ENCODE assay signal across 8 cellular contexts in the genomic region with DNA sequence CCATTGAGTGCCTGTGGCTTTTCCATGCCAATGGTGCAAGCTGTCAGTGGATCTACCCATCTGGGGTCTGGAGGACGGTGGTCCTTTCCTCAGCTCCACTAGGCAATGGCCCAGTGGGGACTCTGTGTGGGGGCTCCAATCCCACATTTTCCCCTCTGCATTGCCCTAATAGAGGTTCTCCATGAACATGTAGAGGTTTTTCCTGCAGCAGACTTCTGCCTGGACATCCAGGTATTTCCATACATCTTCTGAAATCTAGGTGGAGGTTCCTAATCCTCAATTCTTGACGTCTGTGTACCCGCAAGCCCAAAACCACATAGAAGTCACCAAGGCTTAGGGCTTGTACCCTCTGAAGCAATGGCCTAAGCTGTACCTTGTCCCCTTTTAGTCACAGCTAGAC.
"Had no signal": no experiment of that assay in that cellular context is flagged by ENCODE, and none has a peak within 500 bp of the region (broad histone marks: within the 10 kb centered on the region; RNA-seq: fewer than 3 reads in every experiment).

No MANE protein-coding gene starts in this region.

- ATAC-seq: GM12878 had no signal

- H3K4me3 ChIP-seq: GM12878 had no signal

- DNase-seq: GDM1, GF-D8 had no signal

- FAIRE-seq: G401.6, GM12878, GM12891, GM12892, GM18507, GM19239 had no signal
